Comparison of ENCODE assay signal across 15 cellular contexts in genomic region chr6:3210024-3210610, GRCh38. TPM values are rescaled to one million over a fixed set of nuclear protein-coding genes. Genes with fewer than 3 reads are reported as not detected.
DNase-seq lines count a peak whose midpoint lies in the region; ATAC-seq, FAIRE-seq and TF ChIP-seq lines count a peak whose summit lies in the region.
"Had no signal": no experiment of that assay in that cellular context is flagged by ENCODE, and none has a peak within 500 bp of the region (broad histone marks: within the 10 kb centered on the region; RNA-seq: fewer than 3 reads in every experiment).

No MANE protein-coding gene starts in this region.

- H3K27me3 Mint-ChIP-seq in Caco-2 (ENCODE audit: insufficient read depth, unreplicated experiment) = no peaks in the 10 kb centered on the region

- intact Hi-C loops in Caco-2 (cut with micrococcal nuclease; ENCODE audit: unreplicated experiment) = no loop called here

- DNase-seq in AG04450 (ENCODE audit: low read depth, low spot score) = no peak
- no peak for DNase-seq in keratinocyte (ENCODE audit: low read depth, low spot score)
- no peak for DNase-seq in Caco-2
- DNase-seq in amygdala (lab: John Stamatoyannopoulos, UW) = no peak
- DNase-seq in HEK293T (ENCODE audit: extremely low spot score) = no peak
- DNase-seq: adrenal gland; NCI-H1092; ovary; stimulated activated naive CD4-positive, alpha-beta T cell had no signal

- H3K4me2 ChIP-seq in OCI-LY3 (ENCODE audit: low read length) = peak overlapping the region; percentile 73
- peak overlapping the region; percentile 83 for H3K4me2 ChIP-seq in keratinocyte (ENCODE audit: control insufficient read depth, extremely low read depth, insufficient read depth, low read depth, low read length)

- POLR2A ChIA-PET in AG04450 (lab: Yijun Ruan, JAX) (interaction anchor here (1.6 kb wide), 1 partner anchor 48 kb away, joined by 6 read pairs; no protein-coding TSS in a partner anchor), Caco-2 (lab: Charles Lee) (interaction anchor here (1.7 kb wide), 1 partner anchor 92 kb away, joined by 4 read pairs; the partner anchor contains the start of gene BPHL), HEK293T (lab: Yijun Ruan, JAX) (interaction anchor here (1.6 to 4.3 kb wide), 3 partner anchors 17 to 221 kb away, joined by 4 to 20 read pairs (median 8); partner anchors contain the start of gene TUBB2B)

- no peaks in the 10 kb centered on the region for H3K36me3 ChIP-seq in OCI-LY3 (replicated peaks; ENCODE audit: low read depth, low read length)
- no peaks in the 10 kb centered on the region for H3K36me3 ChIP-seq in keratinocyte (ENCODE audit: control insufficient read depth in 2 of 2, extremely low read depth in 1 of 2, insufficient read depth in 2 of 2, low read length in 2 of 2)
- no peaks in the 10 kb centered on the region for H3K36me3 ChIP-seq in Caco-2 (ENCODE audit: control insufficient read depth, insufficient read depth, low read length)
- H3K36me3 ChIP-seq: adrenal gland; BLaER1 treated with 17β-estradiol and CSF1 and Interleukin-3, amounts not matched to agents 10 nM and 100 nM; ovary had no signal

- H3K4me3 ChIP-seq in AG04450 (ENCODE audit: low read depth, low read length) (no peak overlapping the region), OCI-LY3 (ENCODE audit: low read length) (peak overlapping the region; percentile 64; the same call in 1 of the 2 replicates), keratinocyte (ENCODE audit: control insufficient read depth in 2 of 3, extremely low read depth in 1 of 3, insufficient read depth in 2 of 3, low read depth in 1 of 3, low read length in 3 of 3) (no peak overlapping the region), Caco-2 (ENCODE audit: low read depth, low read length) (no peak overlapping the region)
- H3K4me3 ChIP-seq: adrenal gland; BLaER1 treated with 17β-estradiol and CSF1 and Interleukin-3, amounts not matched to agents 10 nM and 100 nM; ovary had no signal

- H3K9ac ChIP-seq in OCI-LY3 (ENCODE audit: low read length) (no peak overlapping the region), keratinocyte (ENCODE audit: control insufficient read depth, extremely low read depth, insufficient read depth, low read length) (no peak overlapping the region)
- H3K9ac ChIP-seq: BLaER1 treated with 17β-estradiol and CSF1 and Interleukin-3, amounts not matched to agents 10 nM and 100 nM had no signal

- H3K79me2 ChIP-seq in OCI-LY3 (ENCODE audit: low read length) = no peaks in the 10 kb centered on the region
- no peaks in the 10 kb centered on the region for H3K79me2 ChIP-seq in keratinocyte (ENCODE audit: control insufficient read depth, insufficient read depth, low read length)

- H2AFZ ChIP-seq in OCI-LY3 (ENCODE audit: low read depth, low read length) (peak overlapping the region; percentile 86; the same call in 1 of the 2 replicates), keratinocyte (ENCODE audit: control insufficient read depth, low read length) (no peak overlapping the region)

- H3K27me3 ChIP-seq in AG04450 (ENCODE audit: control insufficient read depth, insufficient read depth, low read length) (no peaks in the 10 kb centered on the region), OCI-LY3 (ENCODE audit: low read depth, low read length) (peaks cover 11% of the 10 kb centered on the region), keratinocyte (ENCODE audit: control insufficient read depth, extremely low read depth, insufficient read depth, low read length) (no peaks in the 10 kb centered on the region), Caco-2 (replicated peaks; ENCODE audit: control insufficient read depth, insufficient read depth, low read length) (no peaks in the 10 kb centered on the region)
- H3K27me3 ChIP-seq: adrenal gland; BLaER1 treated with 17β-estradiol and CSF1 and Interleukin-3, amounts not matched to agents 10 nM and 100 nM; ovary had no signal

- ATAC-seq in GM21360 (IDR thresholded peaks at IDR 0.05; ENCODE audit: unreplicated experiment) (peak; percentile 3), GM19455 (IDR thresholded peaks at IDR 0.05; ENCODE audit: unreplicated experiment) (no peak)

- CTCF ChIA-PET in AG04450 (lab: Charles Lee) = interaction anchor here (1.2 kb wide), 1 partner anchor 84 kb away, joined by 3 read pairs; no protein-coding TSS in a partner anchor
- CTCF ChIA-PET in Caco-2 (lab: Charles Lee) = no interaction called here
- CTCF ChIA-PET in HEK293T (lab: Yijun Ruan, JAX) = interaction anchor here (1.1 kb wide), 1 partner anchor 19 kb away, joined by 3 read pairs; no protein-coding TSS in a partner anchor

- peaks cover 14% of the 10 kb centered on the region for H3K4me1 Mint-ChIP-seq in Caco-2 (ENCODE audit: low read depth, unreplicated experiment)

- FAIRE-seq in keratinocyte (lab: Jason Lieb, UNC) = no peak

- no peaks in the 10 kb centered on the region for H4K20me1 ChIP-seq in OCI-LY3 (ENCODE audit: insufficient read depth, low read length)
- H4K20me1 ChIP-seq in keratinocyte (ENCODE audit: control insufficient read depth, extremely low read depth, insufficient read depth, low read length) = no peaks in the 10 kb centered on the region
- H4K20me1 ChIP-seq: BLaER1 treated with 17β-estradiol and CSF1 and Interleukin-3, amounts not matched to agents 10 nM and 100 nM had no signal

- no peaks in the 10 kb centered on the region for H3K36me3 Mint-ChIP-seq in Caco-2 (ENCODE audit: insufficient read depth, unreplicated experiment)
- H3K36me3 Mint-ChIP-seq: memory B cell had no signal

- no peak overlapping the region for H3K27ac Mint-ChIP-seq in Caco-2 (ENCODE audit: unreplicated experiment)
- H3K27ac Mint-ChIP-seq: memory B cell had no signal

- TF ChIP-seq CTCF in AG04450 (IDR thresholded peaks at IDR 0.05; ENCODE audit: low read depth, low read length) (no peak), OCI-LY3 (IDR thresholded peaks at IDR 0.05; ENCODE audit: low read depth, low read length) (no peak), keratinocyte (optimal IDR thresholded peaks at IDR 0.05 in 1 of 3, IDR thresholded peaks at IDR 0.05 in 1 of 3, conservative IDR thresholded peaks at IDR 0.05 in 1 of 3; ENCODE audit: extremely low read depth in 1 of 3, insufficient read depth in 2 of 3, low read length in 3 of 3) (no peak), Caco-2 (IDR thresholded peaks at IDR 0.05; ENCODE audit: insufficient read depth in 1 of 2, low read depth in 1 of 2, low read length in 1 of 2, severe bottlenecking in 1 of 2, unreplicated experiment in 1 of 2) (no peak)

- H3K9me3 Mint-ChIP-seq in Caco-2 (ENCODE audit: unreplicated experiment) = no peaks in the 10 kb centered on the region
- H3K9me3 Mint-ChIP-seq: memory B cell had no signal

- H3K4me3 Mint-ChIP-seq in Caco-2 (ENCODE audit: unreplicated experiment) = no peak overlapping the region
- H3K4me3 Mint-ChIP-seq: memory B cell had no signal

- H3K9me3 ChIP-seq in AG04450 (ENCODE audit: control insufficient read depth, insufficient read depth, low read length) = no peaks in the 10 kb centered on the region
- H3K9me3 ChIP-seq in OCI-LY3 (ENCODE audit: insufficient read depth, low read length) = no peaks in the 10 kb centered on the region
- no peaks in the 10 kb centered on the region for H3K9me3 ChIP-seq in keratinocyte (ENCODE audit: control insufficient read depth, low read depth, low read length)
- H3K9me3 ChIP-seq in Caco-2 = no peaks in the 10 kb centered on the region
- H3K9me3 ChIP-seq: adrenal gland, ovary had no signal

- dilution Hi-C loops in keratinocyte (cut with MboI; ENCODE audit: extremely low pct_ligation_motif_present, low sequenced_read_pairs) = no loop called here

- no TSS peak for BruUV-seq in Caco-2 (replicated peaks; lab: Mats Ljungman, UMichigan)

- H3K27ac ChIP-seq in AG04450 (ENCODE audit: low read depth, low read length) (peak overlapping the region; percentile 21), OCI-LY3 (ENCODE audit: low read length) (peak overlapping the region; percentile 41), keratinocyte (ENCODE audit: control insufficient read depth, insufficient read depth, low read length) (peak overlapping the region; percentile 81)
- H3K27ac ChIP-seq: adrenal gland; BLaER1 treated with 17β-estradiol and CSF1 and Interleukin-3, amounts not matched to agents 10 nM and 100 nM; ovary had no signal

- no peaks in the 10 kb centered on the region for H3K9me1 ChIP-seq in keratinocyte (ENCODE audit: control insufficient read depth, extremely low read depth, insufficient read depth, low read length)

- H3K4me1 ChIP-seq in OCI-LY3 (ENCODE audit: low read length) = peaks cover 27% of the 10 kb centered on the region
- peaks cover 35% of the 10 kb centered on the region for H3K4me1 ChIP-seq in keratinocyte (ENCODE audit: control insufficient read depth, extremely low read depth, insufficient read depth, low read length)
- H3K4me1 ChIP-seq in Caco-2 = 0 out of 2 replicates have a peak, but pooled peaks cover 6% of the 10 kb centered on the region
- H3K4me1 ChIP-seq: adrenal gland had no signal

RNA-seq across cellular contexts. Expression of gene TUBB2B, which starts 17.3 kb away (rescaled TPM):
- polyA plus RNA-seq in AG04450 (2011; rRNA removed) (4.7 and 6.1 TPM in 2 replicates), keratinocyte (0.04 TPM in 1 of 3 replicates, not detected in the others)
- 4.6 and 10.3 TPM in 2 replicates for polyA minus RNA-seq in AG04450 (2011; rRNA and poly(A)+ RNA removed)
- polyA plus RNA-seq in keratinocyte (2011; ENCODE audit: low read depth) = 1.0 TPM
- 0.04 and 0.09 TPM in 2 replicates for polyA plus RNA-seq in keratinocyte (2011; cell fraction: cytosol; rRNA removed)
- polyA plus RNA-seq in keratinocyte (2011; cell fraction: nucleus; rRNA removed) = not detected in 2 replicates
- 2.1 TPM in 1 of 2 replicates, not detected in the other for polyA plus RNA-seq in keratinocyte (2012; ENCODE audit: low replicate concordance)
- 0.13 to 0.51 TPM in 2 of 3 replicates, not detected in the other for polyA minus RNA-seq in keratinocyte
- polyA minus RNA-seq in keratinocyte (2011; cell fraction: cytosol; rRNA and poly(A)+ RNA removed) = not detected
- polyA minus RNA-seq in keratinocyte (2011; cell fraction: nucleus; rRNA and poly(A)+ RNA removed) = not detected in 2 replicates
- total RNA-seq in Caco-2 (2022) = 143 and 150 TPM in 2 replicates
- total RNA-seq: activated CD8-positive, alpha-beta memory T cell treated with anti-CD3 and anti-CD28 coated beads for 36 hours had no signal

RNA-seq across cellular contexts. Expression of gene PSMG4, which starts 48.6 kb away (rescaled TPM):
- polyA plus RNA-seq in AG04450 (2011; rRNA removed) (15.3 and 15.8 TPM in 2 replicates), keratinocyte (9.9 to 19.7 TPM (median 16.3 TPM) in 3 replicates)
- 9.1 and 11.5 TPM in 2 replicates for polyA minus RNA-seq in AG04450 (2011; rRNA and poly(A)+ RNA removed)
- polyA plus RNA-seq in keratinocyte (2011; ENCODE audit: low read depth) = 5.6 TPM
- 8.8 and 12.3 TPM in 2 replicates for polyA plus RNA-seq in keratinocyte (2011; cell fraction: cytosol; rRNA removed)
- polyA plus RNA-seq in keratinocyte (2011; cell fraction: nucleus; rRNA removed) = 9.2 and 9.7 TPM in 2 replicates
- 16.0 and 17.0 TPM in 2 replicates for polyA plus RNA-seq in keratinocyte (2012; ENCODE audit: low replicate concordance)
- polyA minus RNA-seq in keratinocyte = 5.2 to 5.4 TPM (median 5.3 TPM) in 3 replicates
- 18.6 TPM for polyA minus RNA-seq in keratinocyte (2011; cell fraction: cytosol; rRNA and poly(A)+ RNA removed)
- 2.4 and 2.9 TPM in 2 replicates for polyA minus RNA-seq in keratinocyte (2011; cell fraction: nucleus; rRNA and poly(A)+ RNA removed)
- total RNA-seq in Caco-2 (2022) = 20.9 and 21.3 TPM in 2 replicates

RNA-seq across cellular contexts. Expression of gene TUBB2A, which starts 52.8 kb away (rescaled TPM):
- 111 and 138 TPM in 2 replicates for polyA plus RNA-seq in AG04450 (2011; rRNA removed)
- polyA minus RNA-seq in AG04450 (2011; rRNA and poly(A)+ RNA removed) = 118 and 150 TPM in 2 replicates
- polyA plus RNA-seq in keratinocyte = 58.8 to 84.4 TPM (median 73.0 TPM) in 3 replicates
- 96.2 TPM for polyA plus RNA-seq in keratinocyte (2011; ENCODE audit: low read depth)
- 75.1 and 127 TPM in 2 replicates for polyA plus RNA-seq in keratinocyte (2011; cell fraction: cytosol; rRNA removed)
- 79.8 and 104 TPM in 2 replicates for polyA plus RNA-seq in keratinocyte (2011; cell fraction: nucleus; rRNA removed)
- 84.1 and 269 TPM in 2 replicates for polyA plus RNA-seq in keratinocyte (2012; ENCODE audit: low replicate concordance)
- 53.2 to 87.1 TPM (median 66.5 TPM) in 3 replicates for polyA minus RNA-seq in keratinocyte
- 179 TPM for polyA minus RNA-seq in keratinocyte (2011; cell fraction: cytosol; rRNA and poly(A)+ RNA removed)
- polyA minus RNA-seq in keratinocyte (2011; cell fraction: nucleus; rRNA and poly(A)+ RNA removed) = 67.7 and 76.3 TPM in 2 replicates
- 89.8 and 90.7 TPM in 2 replicates for total RNA-seq in Caco-2 (2022)

Comparison
In these comparisons a context has a peak if more than half of its experiments do, and no peak if none do; other contexts are left out.
1. H3K27ac ChIP-seq: peak in every context shown above with its lines; median percentile 81 in keratinocyte; 41 in OCI-LY3; 21 in AG04450.